In the genomic region with DNA sequence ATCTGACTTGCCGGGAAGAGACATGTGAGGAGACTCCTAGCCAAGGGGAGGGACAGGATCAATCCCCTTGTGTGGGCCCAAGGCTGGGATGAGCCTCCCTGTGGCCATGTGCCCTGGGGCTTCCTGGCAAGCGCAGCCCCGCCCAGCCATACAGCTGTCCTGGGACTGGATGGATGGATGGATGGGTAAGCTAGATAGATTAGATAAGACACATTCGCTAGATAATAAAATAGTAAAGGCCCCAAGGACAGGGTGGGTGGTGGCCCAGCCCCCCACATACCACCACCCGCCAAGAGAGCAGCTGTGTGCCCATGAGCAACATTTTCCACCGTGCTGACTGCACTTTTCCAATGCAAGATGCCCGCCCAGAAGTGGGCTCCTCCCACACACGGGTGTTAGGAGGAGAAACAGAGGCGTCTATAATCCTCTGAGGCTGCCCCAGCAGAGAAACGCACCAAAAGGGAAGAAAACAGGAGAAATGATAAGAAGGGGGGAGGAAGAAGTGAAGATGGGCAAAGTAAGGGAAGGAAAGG, we compare ENCODE assay signal across 8 cellular contexts.
DNase-seq lines count a peak whose midpoint lies in the region; ATAC-seq lines count a peak whose summit lies in the region.

No MANE protein-coding gene starts in this region.

- DNase-seq in DMS 273 (lab: John Stamatoyannopoulos, UW; ENCODE audit: unreplicated experiment), result peak; percentile 65
- DNase-seq in DMS 273 treated with DMSO at 0.1 percent for 48 hours (lab: John Stamatoyannopoulos, UW), result no peak
- DNase-seq in activated naive CD4-positive, alpha-beta T cell treated with Interleukin-2 at 50 U/mL for 16 hours, result peak; percentile 84
- DNase-seq in left kidney (ENCODE audit: low read depth, low spot score), result peak; percentile 18
- DNase-seq in stimulated activated CD8-positive, alpha-beta memory T cell treated with anti-CD3 and anti-CD28 coated beads, Interleukin-15, amount 100 ng/mL, for 24 hours (ENCODE audit: low read depth), result peak; percentile 48
- DNase-seq in DMS53 treated with DMSO at 0.1 percent for 48 hours (lab: John Stamatoyannopoulos, UW; ENCODE audit: unreplicated experiment), result no peak
- no peak for DNase-seq in NCI-H146 treated with DMSO at 0.1 percent for 48 hours (lab: John Stamatoyannopoulos, UW; ENCODE audit: unreplicated experiment)

- ATAC-seq in GM18867 (IDR thresholded peaks at IDR 0.05; ENCODE audit: unreplicated experiment), result no peak

Comparison
In these comparisons a context has a peak if more than half of its experiments do, and no peak if none do; other contexts are left out.
1. DNase-seq: peak in DMS 273 (single experiment), activated naive CD4-positive, alpha-beta T cell treated with Interleukin-2 at 50 U/mL for 16 hours (single experiment), left kidney (single experiment) and stimulated activated CD8-positive, alpha-beta memory T cell treated with anti-CD3 and anti-CD28 coated beads, Interleukin-15, amount 100 ng/mL, for 24 hours (single experiment); none in DMS 273 treated with DMSO at 0.1 percent for 48 hours (single experiment), DMS53 treated with DMSO at 0.1 percent for 48 hours (single experiment) and NCI-H146 treated with DMSO at 0.1 percent for 48 hours (single experiment).